Comparison of ENCODE assay signal across 25 cellular contexts in the genomic region with DNA sequence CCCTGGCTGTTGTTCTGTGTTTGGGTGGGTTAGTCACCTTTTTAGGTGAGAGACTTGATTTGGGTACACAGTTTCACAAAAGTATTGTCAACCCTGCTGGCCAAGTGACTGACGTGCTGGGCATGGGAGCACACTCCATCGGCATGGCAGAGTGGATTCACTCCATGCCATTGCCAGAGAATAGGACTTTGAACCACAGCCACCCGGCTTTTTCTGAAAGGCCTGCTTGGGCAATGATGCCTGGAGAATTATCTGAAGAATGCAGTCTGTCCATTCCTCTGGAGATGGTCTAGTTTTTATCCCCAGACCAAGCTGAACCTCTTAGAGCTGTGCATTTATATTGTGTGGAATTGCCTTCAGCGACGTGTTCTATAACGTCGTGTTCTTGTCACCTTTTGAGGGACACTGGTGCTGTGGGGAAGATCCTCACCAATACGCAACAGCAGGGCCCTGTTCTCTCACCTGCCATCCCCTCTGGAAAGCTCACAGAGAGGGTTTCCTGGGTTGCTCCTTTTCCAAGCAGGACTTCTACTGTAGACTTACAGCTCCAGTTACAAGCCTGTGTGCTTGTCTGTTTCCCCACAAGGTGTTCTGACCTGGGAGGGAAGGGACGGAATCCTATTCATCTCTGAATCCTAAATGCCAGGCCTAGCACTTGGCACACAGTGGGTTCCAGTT.
DNase-seq lines count a peak whose midpoint lies in the region; ATAC-seq and TF ChIP-seq lines count a peak whose summit lies in the region.
"Had no signal": no experiment of that assay in that cellular context is flagged by ENCODE, and none has a peak within 500 bp of the region (broad histone marks: within the 10 kb centered on the region; RNA-seq: fewer than 3 reads in every experiment).

No MANE protein-coding gene starts in this region.

- POLR2A ChIA-PET in naive thymus-derived CD8-positive, alpha-beta T cell (lab: Charles Lee) = no interaction called here

- H3K36me3 Mint-ChIP-seq in HFFc6 (ENCODE audit: low read depth) (peaks cover 37% of the 10 kb centered on the region), nephron (ENCODE audit: low read depth) (peaks cover 1% of the 10 kb centered on the region)
- H3K36me3 Mint-ChIP-seq in naive thymus-derived CD8-positive, alpha-beta T cell = no peaks in the 10 kb centered on the region
- H3K36me3 Mint-ChIP-seq: natural killer cell had no signal

- no peaks in the 10 kb centered on the region; the same call in 1 of the 2 replicates for H3K27me3 Mint-ChIP-seq in HFFc6 (ENCODE audit: insufficient read depth)
- no peaks in the 10 kb centered on the region for H3K27me3 Mint-ChIP-seq in nephron (ENCODE audit: low read depth)
- H3K27me3 Mint-ChIP-seq in naive thymus-derived CD8-positive, alpha-beta T cell = no peaks in the 10 kb centered on the region
- H3K27me3 Mint-ChIP-seq: activated CD8-positive, alpha-beta memory T cell treated with anti-CD3 and anti-CD28 coated beads, Interleukin-2, amount 10 ng/mL, durations not matched to agents 7 days and 5 days; CD4-positive, alpha-beta memory T cell; memory B cell had no signal

- H3K4me3 Mint-ChIP-seq in HFFc6 (no peak overlapping the region), nephron (no peak overlapping the region)
- H3K4me3 Mint-ChIP-seq in naive thymus-derived CD8-positive, alpha-beta T cell = no peak overlapping the region
- H3K4me3 Mint-ChIP-seq: activated CD8-positive, alpha-beta memory T cell treated with anti-CD3 and anti-CD28 coated beads, Interleukin-2, amount 10 ng/mL, durations not matched to agents 7 days and 5 days; CD4-positive, alpha-beta memory T cell; memory B cell; natural killer cell had no signal

- TF ChIP-seq CTCF in HFFc6 (IDR thresholded peaks at IDR 0.05) (no peak), nephron (IDR thresholded peaks at IDR 0.05; ENCODE audit: unreplicated experiment in 3 of 3) (no peak)

- H3K9me3 Mint-ChIP-seq in HFFc6 (no peaks in the 10 kb centered on the region), nephron (no peaks in the 10 kb centered on the region)
- H3K9me3 Mint-ChIP-seq in naive thymus-derived CD8-positive, alpha-beta T cell = no peaks in the 10 kb centered on the region
- H3K9me3 Mint-ChIP-seq: activated naive CD4-positive, alpha-beta T cell treated with anti-CD3 and anti-CD28 coated beads, Interleukin-2, amount 50 U/mL, for 72 hours; CD4-positive, alpha-beta memory T cell; memory B cell; natural killer cell had no signal

- DNase-seq in ACHN (peak; percentile 75), HFFc6 (no peak), glomerular visceral epithelial cell (ENCODE audit: extremely low spot score) (peak; percentile 35), HuH-7.5 (ENCODE audit: low spot score) (no peak), SW480 (ENCODE audit: low spot score) (no peak)
- DNase-seq in naive thymus-derived CD8-positive, alpha-beta T cell = no peak
- DNase-seq: activated CD4-positive, alpha-beta T cell treated with anti-CD3 and anti-CD28 coated beads for 4 hours; activated CD8-positive, alpha-beta memory T cell treated with anti-CD3 and anti-CD28 coated beads, Interleukin-2, amount 10 ng/mL, durations not matched to agents 7 days and 5 days; CD4-positive, alpha-beta memory T cell; cerebellar nuclear complex; effector CD4-positive, alpha-beta T cell; erythroblast; foreskin keratinocyte; hypothalamus; KBM-7; natural killer cell; NCI-H1694 treated with DMSO at 0.1 percent for 48 hours; NCI-H2171 treated with DMSO at 0.1 percent for 48 hours; NCI-H526 treated with DMSO at 0.1 percent for 48 hours; SHP77; T-helper 1 cell had no signal

- H3K4me1 Mint-ChIP-seq in HFFc6 (ENCODE audit: low read depth) = peaks cover 27% of the 10 kb centered on the region
- H3K4me1 Mint-ChIP-seq in nephron = peaks cover 60% of the 10 kb centered on the region
- H3K4me1 Mint-ChIP-seq in naive thymus-derived CD8-positive, alpha-beta T cell = no peaks in the 10 kb centered on the region
- H3K4me1 Mint-ChIP-seq: activated CD8-positive, alpha-beta memory T cell treated with anti-CD3 and anti-CD28 coated beads, Interleukin-2, amount 10 ng/mL, durations not matched to agents 7 days and 5 days; CD4-positive, alpha-beta memory T cell; memory B cell; natural killer cell had no signal

- no peak for ATAC-seq in naive thymus-derived CD8-positive, alpha-beta T cell
- ATAC-seq: activated CD8-positive, alpha-beta memory T cell treated with anti-CD3 and anti-CD28 coated beads, Interleukin-2, amount 10 ng/mL, durations not matched to agents 7 days and 5 days; activated naive CD4-positive, alpha-beta T cell treated with anti-CD3 and anti-CD28 coated beads, Interleukin-2, amount 50 U/mL, for 72 hours; foreskin keratinocyte; natural killer cell; sciatic nerve had no signal

- in situ Hi-C loops in ACHN (cut with HindIII; ENCODE audit: low pct_ligation_motif_present, low pct_unique_long_range_greater_than_20kb, low sequenced_read_pairs) = no loop called here

- peak overlapping the region; percentile 18; the same call in 1 of the 2 replicates for H3K27ac Mint-ChIP-seq in HFFc6
- peak overlapping the region; percentile 92 to 99 (median 97) for H3K27ac Mint-ChIP-seq in nephron
- no peak overlapping the region for H3K27ac Mint-ChIP-seq in naive thymus-derived CD8-positive, alpha-beta T cell
- H3K27ac Mint-ChIP-seq: activated CD8-positive, alpha-beta memory T cell treated with anti-CD3 and anti-CD28 coated beads, Interleukin-2, amount 10 ng/mL, durations not matched to agents 7 days and 5 days; activated naive CD4-positive, alpha-beta T cell treated with anti-CD3 and anti-CD28 coated beads, Interleukin-2, amount 50 U/mL, for 72 hours; memory B cell; natural killer cell had no signal

Comparison
In these comparisons a context has a peak if more than half of its experiments do, and no peak if none do; other contexts are left out.
1. DNase-seq: peak in ACHN (single experiment) and glomerular visceral epithelial cell (single experiment); none in HFFc6 (single experiment), HuH-7.5 (single experiment), SW480 (single experiment) and naive thymus-derived CD8-positive, alpha-beta T cell (0 of 10).
2. H3K27ac Mint-ChIP-seq: peak in HFFc6 (single experiment) and nephron (3 of 3); none in naive thymus-derived CD8-positive, alpha-beta T cell (0 of 10).